Comparison of ENCODE assay signal across 8 cellular contexts in genomic region chr12:14885718-14886201, GRCh38. TPM values are rescaled to one million over a fixed set of nuclear protein-coding genes. Genes with fewer than 3 reads are reported as not detected.
DNase-seq lines count a peak whose midpoint lies in the region; TF ChIP-seq lines count a peak whose summit lies in the region.

Gene MGP, minus strand, starts transcription at chr12:14885854. Its CDS starts 63 bp downstream, at chr12:14885791.

- intact Hi-C loops in posterior cingulate gyrus (cut with DNase I) = loop anchor here (10.0 kb wide), 1 partner anchor 69 kb away; no protein-coding TSS in a partner anchor

- H3K36me3 ChIP-seq in Loucy (ENCODE audit: insufficient read depth, low read length) (no peaks in the 10 kb centered on the region), mucosa of stomach (ENCODE audit: control insufficient read depth, insufficient read depth, low read length) (no peaks in the 10 kb centered on the region)

- peak within 1 kb of the TSS; percentile 61 for H3K4me2 ChIP-seq in Loucy (ENCODE audit: low read depth, low read length, poor library complexity, severe bottlenecking)

- H3K9ac ChIP-seq in Loucy (ENCODE audit: low read depth, low read length, poor library complexity, severe bottlenecking) (no peak within 1 kb of the TSS), mucosa of stomach (ENCODE audit: low read length) (peak within 1 kb of the TSS; percentile 36)

- no peaks in the 10 kb centered on the region for H3F3A ChIP-seq in Loucy (ENCODE audit: low read depth)

- no peaks in the 10 kb centered on the region for H3K9me2 ChIP-seq in Loucy (replicated peaks; ENCODE audit: low read depth, low read length)

- H3K4me3 ChIP-seq in Loucy (ENCODE audit: low read length, poor library complexity, severe bottlenecking) = peak within 1 kb of the TSS; percentile 47
- H3K4me3 ChIP-seq in coronary artery = peak within 1 kb of the TSS; percentile 61
- H3K4me3 ChIP-seq in mucosa of stomach (ENCODE audit: low read length) = peak within 1 kb of the TSS; percentile 3

- H3K9me3 ChIP-seq in Loucy (ENCODE audit: insufficient read depth, low read depth, low read length) (no peaks in the 10 kb centered on the region), mucosa of stomach (ENCODE audit: control insufficient read depth, low read length) (no peaks in the 10 kb centered on the region)

- H3K4me1 ChIP-seq in Loucy (ENCODE audit: insufficient read depth, low read length, poor library complexity, severe bottlenecking) (peaks cover 23% of the 10 kb centered on the region), mucosa of stomach (ENCODE audit: control insufficient read depth, insufficient read depth, low read length) (peaks cover 4% of the 10 kb centered on the region)

- no peaks in the 10 kb centered on the region for H3K27me3 ChIP-seq in Loucy (ENCODE audit: insufficient read depth, low read length, poor library complexity, severe bottlenecking)
- H3K27me3 ChIP-seq in mucosa of stomach (ENCODE audit: control insufficient read depth, insufficient read depth, low read length) = no peaks in the 10 kb centered on the region

- H2AFZ ChIP-seq in Loucy (ENCODE audit: low read length) = no peak within 1 kb of the TSS

- peak; percentile 29 for DNase-seq in A172 (ENCODE audit: low spot score)
- DNase-seq in coronary artery (ENCODE audit: low spot score) = peak; percentile 87
- DNase-seq in SIG-M5 (lab: John Stamatoyannopoulos, UW) = no peak
- no peak for DNase-seq in SHP77 (lab: John Stamatoyannopoulos, UW)
- DNase-seq in stimulated activated CD4-positive, alpha-beta T cell treated with anti-CD3 and anti-CD28 coated beads, Interleukin-2, amount 100 ng/mL, for 24 hours = no peak
- no peak for DNase-seq in posterior cingulate gyrus

- H4K20me1 ChIP-seq in Loucy (ENCODE audit: insufficient read depth, low read length, poor library complexity, severe bottlenecking) = no peaks in the 10 kb centered on the region

- peak within 1 kb of the TSS; percentile 79 to 88 for H3K27ac ChIP-seq in coronary artery

- TF ChIP-seq CTCF in Loucy (conservative IDR thresholded peaks at IDR 0.05; ENCODE audit: low read length) (no peak), coronary artery (IDR thresholded peaks at IDR 0.05) (no peak)

- no peaks in the 10 kb centered on the region for H3K79me2 ChIP-seq in Loucy (ENCODE audit: insufficient read depth, low read length)

RNA-seq across cellular contexts. Expression of gene MGP, which starts in this region (rescaled TPM):
- total RNA-seq in A172 (2014; rRNA removed; shearing (Covaris generic)) = 0.09 TPM in 1 of 2 replicates, not detected in the other

Comparison
In these comparisons a context has a peak if more than half of its experiments do, and no peak if none do; other contexts are left out.
1. Peak in DNase-seq in A172; RNA of the gene not detected or under 1 TPM.
2. H3K4me3 ChIP-seq: peak in every context shown above with its lines; median percentile 61 in coronary artery; 47 in Loucy; 3 in mucosa of stomach.